ENCODE assay signal across 32 cellular contexts in the genomic region with DNA sequence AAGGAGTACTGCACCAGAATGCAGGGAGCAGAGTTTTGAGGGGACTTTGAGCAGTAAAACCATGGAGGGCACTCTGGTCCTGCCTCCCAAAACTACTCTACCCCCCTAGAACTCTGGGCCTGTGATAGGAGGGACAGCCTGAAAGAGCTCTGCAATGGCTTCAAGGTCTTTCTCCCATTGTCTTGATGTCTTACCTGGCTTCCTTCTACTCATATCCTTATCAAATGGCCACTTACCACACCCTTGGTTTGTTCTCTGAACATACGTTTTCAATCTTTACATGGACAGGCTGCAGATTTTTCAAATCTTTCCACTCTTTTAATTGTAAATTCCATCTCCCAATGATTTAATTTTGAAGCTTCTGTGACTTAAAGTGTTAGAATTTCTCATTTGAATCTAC.
"Had no signal": no experiment of that assay in that cellular context is flagged by ENCODE, and none has a peak within 500 bp of the region (broad histone marks: within the 10 kb centered on the region; RNA-seq: fewer than 3 reads in every experiment).

No MANE protein-coding gene starts in this region.

- H3K9me3 ChIP-seq: body of pancreas, breast epithelium had no signal

- H3K4me3 Mint-ChIP-seq: activated B cell treated with CpG ODN at 0.5 μM for 24 hours; activated CD4-positive, alpha-beta T cell treated with anti-CD3 and anti-CD28 coated beads for 36 hours; activated CD4-positive, alpha-beta T cell treated with anti-CD3 and anti-CD28 coated beads, Interleukin-2, amount 10 ng/mL, durations not matched to agents 7 days and 5 days; activated CD8-positive, alpha-beta T cell treated with anti-CD3 and anti-CD28 coated beads for 36 hours; activated naive CD4-positive, alpha-beta T cell treated with anti-CD3 and anti-CD28 coated beads for 36 hours; activated naive CD4-positive, alpha-beta T cell treated with anti-CD3 and anti-CD28 coated beads, Interleukin-2, amount 50 U/mL, for 24 hours; activated naive CD8-positive, alpha-beta T cell; activated naive CD8-positive, alpha-beta T cell treated with anti-CD3 and anti-CD28 coated beads, Interleukin-2, amount 10 ng/mL, durations not matched to agents 7 days and 5 days; activated naive CD8-positive, alpha-beta T cell treated with anti-CD3 and anti-CD28 coated beads, Interleukin-2, amount 50 U/mL, for 24 hours; activated T-cell treated with anti-CD3 and anti-CD28 coated beads, Interleukin-2, amount 50 U/mL, for 4 hours; activated T-cell treated with anti-CD3 and anti-CD28 coated beads, Interleukin-2, amount 50 U/mL, for 72 hours; activated T-helper 1 cell treated with anti-CD3 and anti-CD28 coated beads, Interleukin-12 subunit alpha, Interleukin-12 subunit beta, Interleukin-2, Interleukin-4 antibody, amounts not matched to agents 30 ng/mL and 10 ng/mL and 1 ng/mL, durations not matched to agents 14 hours and 24 hours and 36 hours; activated T-helper 17 cell treated with anti-CD3 and anti-CD28 coated beads, Interleukin-2, amount 50 U/mL, for 72 hours; T-cell; T-helper 2 cell treated with Interferon-gamma antibody and Interleukin-4, amounts not matched to agents 5 μg/mL and 100 μg/mL, for 36 hours had no signal

- H3K36me3 ChIP-seq: breast epithelium had no signal

- H3K4me1 ChIP-seq: body of pancreas, breast epithelium had no signal

- H3K27me3 ChIP-seq: body of pancreas, brain microvascular endothelial cell, breast epithelium had no signal

- H3K9me3 Mint-ChIP-seq: activated B cell treated with CpG ODN at 0.5 μM for 24 hours; activated CD8-positive, alpha-beta T cell treated with anti-CD3 and anti-CD28 coated beads for 36 hours; activated naive CD4-positive, alpha-beta T cell treated with anti-CD3 and anti-CD28 coated beads for 36 hours; activated naive CD4-positive, alpha-beta T cell treated with anti-CD3 and anti-CD28 coated beads, Interleukin-2, amount 50 U/mL, for 24 hours; activated naive CD8-positive, alpha-beta T cell treated with anti-CD3 and anti-CD28 coated beads, Interleukin-2, amount 50 U/mL, for 24 hours; activated T-cell treated with anti-CD3 and anti-CD28 coated beads, Interleukin-2, amount 50 U/mL, for 4 hours; activated T-helper 17 cell treated with anti-CD3 and anti-CD28 coated beads, Interleukin-2, amount 50 U/mL, for 72 hours; T-cell had no signal

- ATAC-seq: activated CD4-positive, alpha-beta T cell treated with anti-CD3 and anti-CD28 coated beads for 36 hours; activated CD8-positive, alpha-beta T cell treated with anti-CD3 and anti-CD28 coated beads for 36 hours; activated naive CD8-positive, alpha-beta T cell treated with anti-CD3 and anti-CD28 coated beads, Interleukin-2, amount 50 U/mL, for 24 hours; activated T-cell treated with anti-CD3 and anti-CD28 coated beads, Interleukin-2, amount 50 U/mL, for 4 hours; activated T-cell treated with anti-CD3 and anti-CD28 coated beads, Interleukin-2, amount 50 U/mL, for 72 hours; activated T-helper 17 cell treated with anti-CD3 and anti-CD28 coated beads, Interleukin-2, amount 50 U/mL, for 72 hours; body of pancreas; T-cell had no signal

- H3K27ac Mint-ChIP-seq: activated B cell treated with CpG ODN at 0.5 μM for 24 hours; activated CD4-positive, alpha-beta T cell treated with anti-CD3 and anti-CD28 coated beads for 36 hours; activated CD4-positive, alpha-beta T cell treated with anti-CD3 and anti-CD28 coated beads, Interleukin-2, amount 10 ng/mL, durations not matched to agents 7 days and 5 days; activated CD8-positive, alpha-beta T cell treated with anti-CD3 and anti-CD28 coated beads for 36 hours; activated naive CD4-positive, alpha-beta T cell treated with anti-CD3 and anti-CD28 coated beads for 36 hours; activated naive CD4-positive, alpha-beta T cell treated with anti-CD3 and anti-CD28 coated beads, Interleukin-2, amount 50 U/mL, for 24 hours; activated naive CD8-positive, alpha-beta T cell; activated naive CD8-positive, alpha-beta T cell treated with anti-CD3 and anti-CD28 coated beads, Interleukin-2, amount 10 ng/mL, durations not matched to agents 7 days and 5 days; activated naive CD8-positive, alpha-beta T cell treated with anti-CD3 and anti-CD28 coated beads, Interleukin-2, amount 50 U/mL, for 24 hours; activated T-cell treated with anti-CD3 and anti-CD28 coated beads, Interleukin-2, amount 50 U/mL, for 72 hours; activated T-helper 1 cell treated with anti-CD3 and anti-CD28 coated beads, Interleukin-12 subunit alpha, Interleukin-12 subunit beta, Interleukin-2, Interleukin-4 antibody, amounts not matched to agents 30 ng/mL and 10 ng/mL and 1 ng/mL, durations not matched to agents 14 hours and 24 hours and 36 hours; activated T-helper 17 cell treated with anti-CD3 and anti-CD28 coated beads, Interleukin-2, amount 50 U/mL, for 72 hours; T-cell; T-helper 2 cell treated with Interferon-gamma antibody and Interleukin-4, amounts not matched to agents 5 μg/mL and 100 μg/mL, for 36 hours had no signal

- DNase-seq: activated B cell treated with CpG ODN at 0.5 μM for 24 hours; activated CD4-positive, alpha-beta T cell treated with anti-CD3 and anti-CD28 coated beads for 1 hour; activated CD4-positive, alpha-beta T cell treated with anti-CD3 and anti-CD28 coated beads for 36 hours; activated CD4-positive, alpha-beta T cell treated with anti-CD3 and anti-CD28 coated beads for 48 hours; activated CD4-positive, alpha-beta T cell treated with anti-CD3 and anti-CD28 coated beads, Interleukin-2, amount 10 ng/mL, durations not matched to agents 7 days and 5 days; activated CD4-positive, alpha-beta T cell treated with anti-CD3 and anti-CD28 coated beads, Interleukin-2, amount 50 U/mL, for 48 hours; activated CD8-positive, alpha-beta memory T cell treated with anti-CD3 and anti-CD28 coated beads, Interleukin-2, amount 50 U/mL, for 4 hours; activated CD8-positive, alpha-beta T cell treated with anti-CD3 and anti-CD28 coated beads for 36 hours; activated effector memory CD4-positive, alpha-beta T cell treated with anti-CD3 and anti-CD28 coated beads, Interleukin-2, amount 50 U/mL, for 16 hours; activated gamma-delta T cell treated with Interleukin-2 at 50 U/mL for 16 hours; activated naive CD4-positive, alpha-beta T cell; activated naive CD4-positive, alpha-beta T cell treated with anti-CD3 and anti-CD28 coated beads for 36 hours; activated naive CD8-positive, alpha-beta T cell treated with anti-CD3 and anti-CD28 coated beads, Interleukin-2, amount 10 ng/mL, durations not matched to agents 7 days and 5 days; activated naive CD8-positive, alpha-beta T cell treated with anti-CD3 and anti-CD28 coated beads, Interleukin-2, amount 50 U/mL, for 24 hours; activated T-cell treated with anti-CD3 and anti-CD28 coated beads for 4 hours; activated T-cell treated with anti-CD3 and anti-CD28 coated beads, Interleukin-2, amount 50 U/mL, for 1 hour; activated T-cell treated with anti-CD3 and anti-CD28 coated beads, Interleukin-2, amount 50 U/mL, for 4 hours; activated T-cell treated with anti-CD3 and anti-CD28 coated beads, Interleukin-2, amount 50 U/mL, for 72 hours; aorta; body of pancreas; brain microvascular endothelial cell; central memory CD4-positive, alpha-beta T cell; T-cell; T-helper 2 cell; T-helper 9 cell had no signal

- H3K27ac ChIP-seq: body of pancreas, brain microvascular endothelial cell, breast epithelium, VCaP had no signal

- H3K27me3 Mint-ChIP-seq: activated B cell treated with CpG ODN at 0.5 μM for 24 hours; activated CD4-positive, alpha-beta T cell treated with anti-CD3 and anti-CD28 coated beads for 36 hours; activated CD4-positive, alpha-beta T cell treated with anti-CD3 and anti-CD28 coated beads, Interleukin-2, amount 10 ng/mL, durations not matched to agents 7 days and 5 days; activated CD8-positive, alpha-beta T cell treated with anti-CD3 and anti-CD28 coated beads for 36 hours; activated naive CD4-positive, alpha-beta T cell treated with anti-CD3 and anti-CD28 coated beads, Interleukin-2, amount 50 U/mL, for 24 hours; activated naive CD8-positive, alpha-beta T cell; activated naive CD8-positive, alpha-beta T cell treated with anti-CD3 and anti-CD28 coated beads, Interleukin-2, amount 10 ng/mL, durations not matched to agents 7 days and 5 days; activated naive CD8-positive, alpha-beta T cell treated with anti-CD3 and anti-CD28 coated beads, Interleukin-2, amount 50 U/mL, for 24 hours; activated T-helper 17 cell treated with anti-CD3 and anti-CD28 coated beads, Interleukin-2, amount 50 U/mL, for 72 hours; T-cell had no signal

- H3K4me3 ChIP-seq: body of pancreas, breast epithelium had no signal
